Comparison of ENCODE assay signal across 9 cellular contexts in genomic region chr19:17469092-17469370, GRCh38. TPM values are rescaled to one million over a fixed set of nuclear protein-coding genes. Genes with fewer than 3 reads are reported as not detected.
DNase-seq lines count a peak whose midpoint lies in the region; ATAC-seq and TF ChIP-seq lines count a peak whose summit lies in the region.
"Had no signal": no experiment of that assay in that cellular context is flagged by ENCODE, and none has a peak within 500 bp of the region (broad histone marks: within the 10 kb centered on the region; RNA-seq: fewer than 3 reads in every experiment).

No MANE protein-coding gene starts in this region.

- H3K4me3 ChIP-seq in kidney epithelial cell (ENCODE audit: low read depth, low read length) (peak overlapping the region; percentile 75), suprapubic skin (peak overlapping the region; percentile 74)

- peak overlapping the region; percentile 83 for H3K27ac ChIP-seq in suprapubic skin

- peaks cover 43% of the 10 kb centered on the region for H3K4me1 ChIP-seq in suprapubic skin

- H3K4me1 Mint-ChIP-seq in activated CD4-positive, alpha-beta T cell treated with anti-CD3 and anti-CD28 coated beads, Interleukin-2, amount 10 ng/mL, durations not matched to agents 7 days and 5 days, result peaks cover 32% of the 10 kb centered on the region
- peaks cover 30% of the 10 kb centered on the region for H3K4me1 Mint-ChIP-seq in activated naive CD8-positive, alpha-beta T cell treated with anti-CD3 and anti-CD28 coated beads, Interleukin-2, amount 50 U/mL, for 24 hours

- CTCF ChIA-PET in activated CD4-positive, alpha-beta T cell treated with anti-CD3 and anti-CD28 coated beads, Interleukin-2, amount 10 ng/mL, durations not matched to agents 7 days and 5 days (lab: Charles Lee), result interaction anchor here (1.2 kb wide), 1 partner anchor 14 kb away, joined by 3 read pairs; no protein-coding TSS in a partner anchor

- H3K36me3 Mint-ChIP-seq in activated CD4-positive, alpha-beta T cell treated with anti-CD3 and anti-CD28 coated beads, Interleukin-2, amount 10 ng/mL, durations not matched to agents 7 days and 5 days (ENCODE audit: low read depth), result no peaks in the 10 kb centered on the region
- H3K36me3 Mint-ChIP-seq in activated naive CD8-positive, alpha-beta T cell treated with anti-CD3 and anti-CD28 coated beads, Interleukin-2, amount 50 U/mL, for 24 hours (ENCODE audit: low read depth), result no peaks in the 10 kb centered on the region

- TF ChIP-seq POLR2A in suprapubic skin (IDR thresholded peaks at IDR 0.05), result no peak

- no peaks in the 10 kb centered on the region for H3K36me3 ChIP-seq in kidney epithelial cell (ENCODE audit: control insufficient read depth, insufficient read depth, low read length)
- H3K36me3 ChIP-seq in suprapubic skin, result no peaks in the 10 kb centered on the region

- ATAC-seq in activated naive CD8-positive, alpha-beta T cell treated with anti-CD3 and anti-CD28 coated beads, Interleukin-2, amount 50 U/mL, for 24 hours, result no peak

- H3K4me3 Mint-ChIP-seq in activated CD4-positive, alpha-beta T cell treated with anti-CD3 and anti-CD28 coated beads, Interleukin-2, amount 10 ng/mL, durations not matched to agents 7 days and 5 days, result peak overlapping the region; percentile 87
- H3K4me3 Mint-ChIP-seq in activated naive CD8-positive, alpha-beta T cell treated with anti-CD3 and anti-CD28 coated beads, Interleukin-2, amount 50 U/mL, for 24 hours, result peak overlapping the region; percentile 91

- no peak for TF ChIP-seq EP300 in suprapubic skin (IDR thresholded peaks at IDR 0.05)

- peaks cover 5% of the 10 kb centered on the region for H3K27me3 ChIP-seq in kidney epithelial cell (ENCODE audit: control insufficient read depth, insufficient read depth, low read length)
- no peaks in the 10 kb centered on the region for H3K27me3 ChIP-seq in suprapubic skin

- H3K9me3 ChIP-seq in suprapubic skin, result no peaks in the 10 kb centered on the region

- peak overlapping the region; percentile 91 for H3K27ac Mint-ChIP-seq in activated CD4-positive, alpha-beta T cell treated with anti-CD3 and anti-CD28 coated beads, Interleukin-2, amount 10 ng/mL, durations not matched to agents 7 days and 5 days
- H3K27ac Mint-ChIP-seq in activated naive CD8-positive, alpha-beta T cell treated with anti-CD3 and anti-CD28 coated beads, Interleukin-2, amount 50 U/mL, for 24 hours, result no peak overlapping the region

- TF ChIP-seq CTCF in kidney epithelial cell (IDR thresholded peaks at IDR 0.05; ENCODE audit: insufficient read depth, low read length, poor library complexity, severe bottlenecking), result no peak
- no peak for TF ChIP-seq CTCF in suprapubic skin (IDR thresholded peaks at IDR 0.05)

- no peaks in the 10 kb centered on the region for H3K9me3 Mint-ChIP-seq in activated CD4-positive, alpha-beta T cell treated with anti-CD3 and anti-CD28 coated beads, Interleukin-2, amount 10 ng/mL, durations not matched to agents 7 days and 5 days
- H3K9me3 Mint-ChIP-seq in activated naive CD8-positive, alpha-beta T cell treated with anti-CD3 and anti-CD28 coated beads, Interleukin-2, amount 50 U/mL, for 24 hours, result no peaks in the 10 kb centered on the region

- no peak for DNase-seq in activated CD4-positive, alpha-beta T cell treated with anti-CD3 and anti-CD28 coated beads, Interleukin-2, amount 10 ng/mL, durations not matched to agents 7 days and 5 days
- no peak for DNase-seq in activated CD4-positive, alpha-beta T cell treated with anti-CD3 and anti-CD28 coated beads, Interleukin-2, amount 50 U/mL, for 48 hours
- DNase-seq in activated naive CD8-positive, alpha-beta T cell treated with anti-CD3 and anti-CD28 coated beads, Interleukin-2, amount 50 U/mL, for 24 hours, result no peak
- DNase-seq in kidney epithelial cell (ENCODE audit: low read depth), result no peak
- DNase-seq in suprapubic skin (ENCODE audit: low spot score in 2 of 2), result no peak
- no peak for DNase-seq in NCI-H128 (lab: John Stamatoyannopoulos, UW; ENCODE audit: unreplicated experiment)
- no peak for DNase-seq in stimulated activated CD4-positive, alpha-beta T cell treated with anti-CD3 and anti-CD28 coated beads, Interleukin-4, amount 100 ng/mL, for 24 hours
- no peak for DNase-seq in NCI-H1092 treated with DMSO at 0.1 percent for 48 hours (lab: John Stamatoyannopoulos, UW)

- peaks cover 10% of the 10 kb centered on the region for H3K27me3 Mint-ChIP-seq in activated CD4-positive, alpha-beta T cell treated with anti-CD3 and anti-CD28 coated beads, Interleukin-2, amount 10 ng/mL, durations not matched to agents 7 days and 5 days
- no peaks in the 10 kb centered on the region for H3K27me3 Mint-ChIP-seq in activated naive CD8-positive, alpha-beta T cell treated with anti-CD3 and anti-CD28 coated beads, Interleukin-2, amount 50 U/mL, for 24 hours

- 8% methylated on average over 11 of the region's 11 CpGs for WGBS in suprapubic skin

- POLR2A ChIA-PET in activated CD4-positive, alpha-beta T cell treated with anti-CD3 and anti-CD28 coated beads, Interleukin-2, amount 10 ng/mL, durations not matched to agents 7 days and 5 days (lab: Charles Lee), result no interaction called here

RNA-seq across cellular contexts. Expression of gene SLC27A1, which starts 1.3 kb away (rescaled TPM):
- 1 to 10 TPM; 2.1 to 2.8 TPM for total RNA-seq in activated CD4-positive, alpha-beta T cell treated with anti-CD3 and anti-CD28 coated beads, Interleukin-2, amount 10 ng/mL, durations not matched to agents 7 days and 5 days
- total RNA-seq in kidney epithelial cell (5.7 and 9.1 TPM in 2 replicates), suprapubic skin (10 to 100 TPM; 25.3 to 53.4 (median 39.5) TPM)

RNA-seq across cellular contexts. Expression of gene NXNL1, which starts 8.3 kb away (rescaled TPM):
- not detected for total RNA-seq in activated CD4-positive, alpha-beta T cell treated with anti-CD3 and anti-CD28 coated beads, Interleukin-2, amount 10 ng/mL, durations not matched to agents 7 days and 5 days
- total RNA-seq in kidney epithelial cell (not detected in 2 replicates), suprapubic skin (not detected)
- total RNA-seq: activated CD8-positive, alpha-beta memory T cell treated with anti-CD3 and anti-CD28 coated beads for 36 hours had no signal

RNA-seq across cellular contexts. Expression of gene TMEM221, which starts 20.6 kb away (rescaled TPM):
- not detected for total RNA-seq in activated CD4-positive, alpha-beta T cell treated with anti-CD3 and anti-CD28 coated beads, Interleukin-2, amount 10 ng/mL, durations not matched to agents 7 days and 5 days
- total RNA-seq in kidney epithelial cell (0.75 TPM in 1 of 2 replicates, not detected in the other), suprapubic skin (1 to 10 TPM in 1 of 4 donors, under 1 TPM in 2, not detected in 1; 0.39 to 1.2 (median 0.68) TPM)
- total RNA-seq: activated CD8-positive, alpha-beta memory T cell treated with anti-CD3 and anti-CD28 coated beads for 36 hours had no signal

RNA-seq across cellular contexts. Expression of gene PGLS, which starts 42.4 kb away (rescaled TPM):
- 10 to 100 TPM; 81.8 to 93.0 TPM for total RNA-seq in activated CD4-positive, alpha-beta T cell treated with anti-CD3 and anti-CD28 coated beads, Interleukin-2, amount 10 ng/mL, durations not matched to agents 7 days and 5 days
- 128 and 146 TPM in 2 replicates for total RNA-seq in kidney epithelial cell
- 100 to 1,000 TPM in 1 of 4 donors, 10 to 100 TPM in 3; 58.0 to 108 (median 92.9) TPM for total RNA-seq in suprapubic skin

RNA-seq across cellular contexts. Expression of gene MVB12A, which starts 49.2 kb away (rescaled TPM):
- total RNA-seq in activated CD4-positive, alpha-beta T cell treated with anti-CD3 and anti-CD28 coated beads, Interleukin-2, amount 10 ng/mL, durations not matched to agents 7 days and 5 days, result 10 to 100 TPM; 33.5 to 44.5 TPM
- total RNA-seq in kidney epithelial cell, result 66.1 and 73.7 TPM in 2 replicates
- 10 to 100 TPM; 44.2 to 71.3 (median 60.5) TPM for total RNA-seq in suprapubic skin
